7 cellular contexts compared by ENCODE assay signal in genomic region chr2:81483254-81483653, GRCh38.
"Had no signal": no experiment of that assay in that cellular context is flagged by ENCODE, and none has a peak within 500 bp of the region (broad histone marks: within the 10 kb centered on the region; RNA-seq: fewer than 3 reads in every experiment).

No MANE protein-coding gene starts in this region.

- H3K4me1 ChIP-seq: HAP-1 had no signal

- H2AFZ ChIP-seq: GM23248 had no signal

- H3K27ac ChIP-seq: GM23248, HL-60 had no signal

- H3K9ac ChIP-seq: GM23248 had no signal

- H3K36me3 ChIP-seq: HAP-1 had no signal

- H3K9me3 ChIP-seq: HAP-1 had no signal

- H3K4me3 ChIP-seq: GM23248, HAP-1 had no signal

- DNase-seq: GM23248, GOT3, H7, HFFc6 had no signal

- FAIRE-seq: HepG2 had no signal
